ENCODE assay signal across 1 cellular context in genomic region chr16:78992001-78992400, GRCh38.
TF ChIP-seq lines count a peak whose summit lies in the region.

No MANE protein-coding gene starts in this region.

TF ChIP-seq in GM12878, 131 proteins besides CTCF, POLR2A, EP300 and RAD21 (continued from another document):
- TF ChIP-seq SKIL (IDR thresholded peaks at IDR 0.05; ENCODE audit: low read depth, poor library complexity, severe bottlenecking) (no peak), EGR1 (IDR thresholded peaks at IDR 0.05; ENCODE audit: borderline replicate concordance in 1 of 2, low read depth in 2 of 2, low read length in 2 of 2) (no peak), NBN (IDR thresholded peaks at IDR 0.05) (no peak), FOXK2 (IDR thresholded peaks at IDR 0.05) (no peak), PAX5 (IDR thresholded peaks at IDR 0.05; ENCODE audit: borderline replicate concordance, low read depth, low read length) (no peak), MTA2 (IDR thresholded peaks at IDR 0.05; ENCODE audit: low read depth) (no peak), SIN3A (IDR thresholded peaks at IDR 0.05; ENCODE audit: low read depth, low read length) (no peak)
